8 cellular contexts compared by ENCODE assay signal in genomic region chr16:49855280-49855821, GRCh38. TPM values are rescaled to one million over a fixed set of nuclear protein-coding genes. Genes with fewer than 3 reads are reported as not detected.
DNase-seq lines count a peak whose midpoint lies in the region; ATAC-seq, FAIRE-seq and TF ChIP-seq lines count a peak whose summit lies in the region.

No MANE protein-coding gene starts in this region.

- H3K27ac ChIP-seq in coronary artery, result peak overlapping the region; percentile 66 to 94

- peak; percentile 52 for FAIRE-seq in GM12891 (lab: Jason Lieb, UNC)

- TF ChIP-seq POLR2A in GM12891 (IDR thresholded peaks at IDR 0.05; ENCODE audit: low read depth, low read length), result no peak

- ATAC-seq in HG02798 (IDR thresholded peaks at IDR 0.05; ENCODE audit: poor library complexity, unreplicated experiment) (peak; percentile 70), left colon (peak; percentile 73)

- intact Hi-C loops in left colon (cut with DNase I, micrococcal nuclease), result no loop called here

- TF ChIP-seq CTCF in coronary artery (IDR thresholded peaks at IDR 0.05), result no peak

- DNase-seq in GM12891 (ENCODE audit: insufficient read length, low spot score) (no peak), NCI-H2171 treated with DMSO at 0.1 percent for 48 hours (lab: John Stamatoyannopoulos, UW) (peak; percentile 78), coronary artery (ENCODE audit: low spot score) (peak; percentile 90), left colon (peak; percentile 89 to 93), mesenteric fat pad (ENCODE audit: low spot score) (no peak)
- peak; percentile 63 to 69 for DNase-seq in activated CD4-positive, alpha-beta T cell treated with anti-CD3 and anti-CD28 coated beads for 4 hours
- peak; percentile 63 for DNase-seq in stimulated activated CD4-positive, alpha-beta T cell treated with anti-CD3 and anti-CD28 coated beads, Interleukin-2, amount 100 ng/mL, for 4 hours (ENCODE audit: low read depth)

- H3K4me3 ChIP-seq in coronary artery, result peak overlapping the region; percentile 88

TF ChIP-seq in GM12891, 5 proteins besides CTCF, POLR2A, EP300 and RAD21:
- TF ChIP-seq POU2F2 (IDR thresholded peaks at IDR 0.05; ENCODE audit: low read depth, low read length) (no peak), TAF1 (IDR thresholded peaks at IDR 0.05; ENCODE audit: low read depth, low read length) (no peak), POLR2AphosphoS5 (IDR thresholded peaks at IDR 0.05; ENCODE audit: low read depth, low read length) (no peak), PAX5 (IDR thresholded peaks at IDR 0.05; ENCODE audit: insufficient read depth, low read length, severe bottlenecking) (no peak), SPI1 (IDR thresholded peaks at IDR 0.05; ENCODE audit: low read depth, low read length) (no peak)
TF ChIP-seq in GM12891: peak in this region for 0.

RNA-seq across cellular contexts. Expression of gene ZNF423, which starts 0.6 kb away (rescaled TPM):
- 0.03 TPM for polyA plus RNA-seq in GM12891 (2012; ENCODE audit: low read depth, missing spikeins)
- total RNA-seq in left colon (10 to 100 TPM in 1 of 2 donors, 1 to 10 TPM in 1; 8.2 to 10.5 TPM), mesenteric fat pad (13.5 TPM)

Comparison
In these comparisons a context has a peak if more than half of its experiments do, and no peak if none do; other contexts are left out.
1. DNase-seq: peak in NCI-H2171 treated with DMSO at 0.1 percent for 48 hours (single experiment), activated CD4-positive, alpha-beta T cell treated with anti-CD3 and anti-CD28 coated beads for 4 hours (2 of 2), coronary artery (single experiment), left colon (2 of 2) and stimulated activated CD4-positive, alpha-beta T cell treated with anti-CD3 and anti-CD28 coated beads, Interleukin-2, amount 100 ng/mL, for 4 hours (single experiment); none in GM12891 (single experiment) and mesenteric fat pad (single experiment).